Comparison of ENCODE assay signal across 8 cellular contexts in genomic region chr21:37435120-37435519, GRCh38.
DNase-seq lines count a peak whose midpoint lies in the region; ATAC-seq and TF ChIP-seq lines count a peak whose summit lies in the region.

No MANE protein-coding gene starts in this region.

- H3K9me3 ChIP-seq in fibroblast of lung (ENCODE audit: control insufficient read depth, insufficient read depth, low read depth, low read length), result no peaks in the 10 kb centered on the region

- no peak overlapping the region for H3K27ac Mint-ChIP-seq in activated CD4-positive, alpha-beta memory T cell treated with anti-CD3 and anti-CD28 coated beads for 36 hours
- no peak overlapping the region for H3K27ac Mint-ChIP-seq in naive B cell

- POLR2A ChIA-PET in activated CD4-positive, alpha-beta memory T cell treated with anti-CD3 and anti-CD28 coated beads for 36 hours (lab: Charles Lee), result no interaction called here

- peak in 5 of 6 experiments; percentile 44 to 83 (median 73) for DNase-seq in stimulated activated naive CD4-positive, alpha-beta T cell (lab: John Stamatoyannopoulos, UW)
- no peak for DNase-seq in stimulated activated naive CD4-positive, alpha-beta T cell treated with Interleukin-2 at 50 U/mL for 16 hours (lab: John Stamatoyannopoulos, UW)
- peak; percentile 95 for DNase-seq in NCI-H2227 (lab: John Stamatoyannopoulos, UW; ENCODE audit: unreplicated experiment)
- peak; percentile 46 for DNase-seq in activated CD4-positive, alpha-beta memory T cell treated with anti-CD3 and anti-CD28 coated beads for 36 hours
- peak; percentile 95 to 99 for DNase-seq in fibroblast of lung (ENCODE audit: low read depth in 2 of 2)
- peak; percentile 73 for DNase-seq in naive B cell
- DNase-seq in 8988T, result no peak

- H3K4me2 ChIP-seq in fibroblast of lung (ENCODE audit: extremely low read depth, insufficient read depth, low read length), result no peak overlapping the region

- peaks cover 40% of the 10 kb centered on the region for H3K4me1 Mint-ChIP-seq in activated CD4-positive, alpha-beta memory T cell treated with anti-CD3 and anti-CD28 coated beads for 36 hours (ENCODE audit: low read depth)
- peaks cover 31 to 56% (median 41%) of the 10 kb centered on the region in 3 donors for H3K4me1 Mint-ChIP-seq in naive B cell

- no peaks in the 10 kb centered on the region for H3K27me3 ChIP-seq in fibroblast of lung (ENCODE audit: control insufficient read depth, insufficient read depth, low read length)

- CTCF ChIA-PET in activated CD4-positive, alpha-beta memory T cell treated with anti-CD3 and anti-CD28 coated beads for 36 hours (lab: Charles Lee), result interaction anchor here (1.1 kb wide), 1 partner anchor 50 kb away, joined by 3 read pairs; no protein-coding TSS in a partner anchor

- H3K79me2 ChIP-seq in fibroblast of lung (ENCODE audit: control insufficient read depth, insufficient read depth, low read length), result peaks cover 82% of the 10 kb centered on the region

- H4K20me1 ChIP-seq in fibroblast of lung (ENCODE audit: control insufficient read depth, extremely low read depth, insufficient read depth, low read length), result no peaks in the 10 kb centered on the region

- no peak for TF ChIP-seq CTCF in fibroblast of lung (conservative IDR thresholded peaks at IDR 0.05 in 1 of 2, IDR thresholded peaks at IDR 0.05 in 1 of 2; ENCODE audit: low read depth in 1 of 2, low read length in 2 of 2)

- intact Hi-C loops in activated CD4-positive, alpha-beta memory T cell treated with anti-CD3 and anti-CD28 coated beads for 36 hours (cut with micrococcal nuclease), result no loop called here

- peaks cover 3% of the 10 kb centered on the region for H3K4me1 ChIP-seq in fibroblast of lung (ENCODE audit: control insufficient read depth, extremely low read depth, insufficient read depth, low read length)

- H3K27ac ChIP-seq in fibroblast of lung (ENCODE audit: insufficient read depth, low read length), result no peak overlapping the region

- H3K9ac ChIP-seq in fibroblast of lung (ENCODE audit: insufficient read depth, low read length), result no peak overlapping the region

- no peaks in the 10 kb centered on the region for H3K9me3 Mint-ChIP-seq in activated CD4-positive, alpha-beta memory T cell treated with anti-CD3 and anti-CD28 coated beads for 36 hours
- H3K9me3 Mint-ChIP-seq in naive B cell, result no peaks in the 10 kb centered on the region

- no peak overlapping the region for H2AFZ ChIP-seq in fibroblast of lung (ENCODE audit: low read length)

- H3K27me3 Mint-ChIP-seq in activated CD4-positive, alpha-beta memory T cell treated with anti-CD3 and anti-CD28 coated beads for 36 hours, result no peaks in the 10 kb centered on the region
- no peaks in the 10 kb centered on the region for H3K27me3 Mint-ChIP-seq in naive B cell

- H3K36me3 ChIP-seq in fibroblast of lung (ENCODE audit: control insufficient read depth, insufficient read depth, low read length), result no peaks in the 10 kb centered on the region

- peak overlapping the region in 1 of 4 experiments; percentile 9 for H3K4me3 ChIP-seq in fibroblast of lung (replicated peaks in 1 of 4; ENCODE audit: control extremely low read depth in 1 of 4, insufficient read depth in 1 of 4, low read depth in 3 of 4, low read length in 4 of 4)

- H3K36me3 Mint-ChIP-seq in activated CD4-positive, alpha-beta memory T cell treated with anti-CD3 and anti-CD28 coated beads for 36 hours, result peaks cover 13% of the 10 kb centered on the region
- no peaks in the 10 kb centered on the region for H3K36me3 Mint-ChIP-seq in naive B cell

- ATAC-seq in naive B cell (ENCODE audit: low read depth in 2 of 2) (peak; percentile 99 to 100), GM21717 (IDR thresholded peaks at IDR 0.05; ENCODE audit: unreplicated experiment) (no peak)

- no peak overlapping the region for H3K4me3 Mint-ChIP-seq in activated CD4-positive, alpha-beta memory T cell treated with anti-CD3 and anti-CD28 coated beads for 36 hours
- H3K4me3 Mint-ChIP-seq in naive B cell, result no peak overlapping the region

Comparison
In these comparisons a context has a peak if more than half of its experiments do, and no peak if none do; other contexts are left out.
1. DNase-seq: peak in stimulated activated naive CD4-positive, alpha-beta T cell (5 of 6), NCI-H2227 (single experiment), activated CD4-positive, alpha-beta memory T cell treated with anti-CD3 and anti-CD28 coated beads for 36 hours (single experiment), fibroblast of lung (2 of 2) and naive B cell (single experiment); none in stimulated activated naive CD4-positive, alpha-beta T cell treated with Interleukin-2 at 50 U/mL for 16 hours (single experiment) and 8988T (single experiment).